Comparison of ENCODE assay signal across 8 cellular contexts in the genomic region with DNA sequence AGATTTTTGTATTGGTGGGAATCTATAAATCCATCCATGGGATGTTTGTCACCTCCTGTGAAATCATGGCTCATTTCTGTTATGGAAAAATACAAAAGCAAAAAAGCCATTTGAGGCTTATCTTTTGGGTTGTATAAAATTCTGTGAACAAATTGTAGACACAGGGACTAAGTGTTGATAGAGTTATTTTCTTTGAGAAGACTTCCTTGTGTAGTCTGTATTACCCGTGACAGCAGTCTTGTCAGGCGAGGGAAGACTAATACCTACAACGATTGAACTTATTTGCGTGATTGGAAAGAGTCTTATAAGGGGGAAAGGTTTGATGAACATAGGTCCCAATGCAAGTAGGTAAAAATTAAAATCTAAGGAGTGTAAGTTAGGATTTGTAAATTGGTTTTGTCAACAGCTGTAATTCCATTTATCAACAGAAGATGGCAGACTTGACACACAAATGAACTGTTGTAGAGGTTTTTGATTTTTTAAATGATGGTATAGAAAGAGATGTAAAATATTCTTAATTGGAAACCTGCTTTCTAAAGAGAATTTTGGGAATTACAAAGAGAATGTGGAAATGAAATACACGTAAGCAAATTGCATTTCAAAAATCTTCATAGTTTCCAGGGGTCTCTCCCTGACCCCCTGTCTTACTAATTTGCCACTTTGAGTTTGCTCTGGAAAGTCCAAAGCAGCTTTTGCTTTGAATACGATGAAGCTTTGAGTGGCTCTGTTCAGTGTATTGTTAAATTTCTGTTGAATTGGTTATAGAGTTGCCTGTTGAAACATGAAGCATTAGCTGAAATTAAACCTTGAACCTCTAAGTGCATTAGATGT. TPM values are rescaled to one million over a fixed set of nuclear protein-coding genes. Genes with fewer than 3 reads are reported as not detected.
DNase-seq lines count a peak whose midpoint lies in the region; ATAC-seq, FAIRE-seq and TF ChIP-seq lines count a peak whose summit lies in the region.

No MANE protein-coding gene starts in this region.

- H3K4me3 Mint-ChIP-seq in stimulated activated naive CD8-positive, alpha-beta T cell treated with anti-CD3 and anti-CD28 coated beads, Interleukin-15, amount 100 ng/mL, for 72 hours = no peak overlapping the region

- H3K9me3 Mint-ChIP-seq in stimulated activated naive CD8-positive, alpha-beta T cell treated with anti-CD3 and anti-CD28 coated beads, Interleukin-15, amount 100 ng/mL, for 72 hours = no peaks in the 10 kb centered on the region

- peaks cover 6% of the 10 kb centered on the region for H3K4me1 Mint-ChIP-seq in stimulated activated naive CD8-positive, alpha-beta T cell treated with anti-CD3 and anti-CD28 coated beads, Interleukin-15, amount 100 ng/mL, for 72 hours

- DNase-seq in AG09319 (ENCODE audit: extremely low read depth, low read depth) (peak; percentile 12), GM19239 (ENCODE audit: insufficient read length, low spot score) (peak; percentile 14), SK-N-DZ (ENCODE audit: low spot score) (peak; percentile 32), frontal cortex (ENCODE audit: low spot score in 2 of 2) (peak in 1 of 2 donors; percentile 28), smooth muscle cell of the brain vasculature (ENCODE audit: low read depth, low spot score) (peak; percentile 33)
- DNase-seq in stimulated activated naive CD8-positive, alpha-beta T cell treated with anti-CD3 and anti-CD28 coated beads, Interleukin-15, amount 100 ng/mL, for 72 hours = no peak

- ATAC-seq in HG03045 (IDR thresholded peaks at IDR 0.05; ENCODE audit: unreplicated experiment) = no peak
- ATAC-seq in stimulated activated naive CD8-positive, alpha-beta T cell treated with anti-CD3 and anti-CD28 coated beads, Interleukin-15, amount 100 ng/mL, for 72 hours = no peak
- no peak for ATAC-seq in HG02642 (IDR thresholded peaks at IDR 0.05; ENCODE audit: poor library complexity, unreplicated experiment)

- H3K27me3 Mint-ChIP-seq in stimulated activated naive CD8-positive, alpha-beta T cell treated with anti-CD3 and anti-CD28 coated beads, Interleukin-15, amount 100 ng/mL, for 72 hours = no peaks in the 10 kb centered on the region

- FAIRE-seq in GM19239 (lab: Jason Lieb, UNC) (peak; percentile 92), frontal cortex (lab: Jason Lieb, UNC) (peak; percentile 86)

- H3K27ac Mint-ChIP-seq in stimulated activated naive CD8-positive, alpha-beta T cell treated with anti-CD3 and anti-CD28 coated beads, Interleukin-15, amount 100 ng/mL, for 72 hours = no peak overlapping the region

- TF ChIP-seq CTCF in AG09319 (IDR thresholded peaks at IDR 0.05; ENCODE audit: low read depth, low read length) = peak; percentile 51

RNA-seq across cellular contexts. Expression of a gene that starts 33.2 kb away (rescaled TPM):
- 23.0 and 24.0 TPM in 2 replicates for polyA plus RNA-seq in SK-N-DZ (2014; cell fraction: cytosol; rRNA removed)
- 12.5 and 15.5 TPM in 2 replicates for polyA plus RNA-seq in SK-N-DZ (2014; cell fraction: nucleus; rRNA removed)
- total RNA-seq in frontal cortex = 22.0 TPM

Comparison
In these comparisons a context has a peak if more than half of its experiments do, and no peak if none do; other contexts are left out.
1. DNase-seq: peak in AG09319 (single experiment), GM19239 (single experiment), SK-N-DZ (single experiment) and smooth muscle cell of the brain vasculature (single experiment); none in stimulated activated naive CD8-positive, alpha-beta T cell treated with anti-CD3 and anti-CD28 coated beads, Interleukin-15, amount 100 ng/mL, for 72 hours (0 of 2).